In the genomic region with DNA sequence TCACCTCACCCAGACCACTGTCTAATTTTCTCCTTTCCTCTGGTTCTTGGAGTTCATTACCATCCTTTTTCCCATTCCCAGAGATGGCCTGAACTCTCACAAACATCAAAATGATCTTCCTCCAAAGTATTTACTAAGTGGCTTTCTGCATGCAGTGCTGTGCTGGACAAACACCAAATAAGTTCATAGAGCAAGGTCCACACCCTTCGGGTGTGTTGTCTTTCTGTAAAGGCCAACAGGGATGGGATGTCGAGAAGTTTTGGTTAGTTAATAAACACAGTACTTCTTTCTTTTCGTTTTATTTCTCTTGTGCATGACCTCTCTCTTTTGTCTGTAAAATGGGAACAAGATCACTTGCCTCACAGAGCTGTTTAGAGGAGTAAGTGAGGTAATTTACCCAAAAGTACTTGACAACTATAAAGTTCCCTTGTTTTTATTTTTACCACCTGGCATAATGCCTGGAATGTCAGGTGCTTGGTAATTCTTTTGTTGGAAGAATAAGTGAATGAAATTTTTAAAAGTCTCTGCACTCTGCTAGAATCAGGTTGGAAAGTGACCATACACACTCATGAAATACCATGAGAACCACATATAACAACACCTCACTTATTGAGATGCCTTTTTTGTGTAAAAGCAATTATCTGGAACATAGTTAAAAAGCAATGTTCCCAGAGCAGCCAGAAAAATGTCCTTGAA, we compare ENCODE assay signal across 17 cellular contexts. TPM values are rescaled to one million over a fixed set of nuclear protein-coding genes. Genes with fewer than 3 reads are reported as not detected.
DNase-seq lines count a peak whose midpoint lies in the region; ATAC-seq and TF ChIP-seq lines count a peak whose summit lies in the region.
"Had no signal": no experiment of that assay in that cellular context is flagged by ENCODE, and none has a peak within 500 bp of the region (broad histone marks: within the 10 kb centered on the region; RNA-seq: fewer than 3 reads in every experiment).

No MANE protein-coding gene starts in this region.

- no peak for DNase-seq in activated naive CD8-positive, alpha-beta T cell treated with anti-CD3 and anti-CD28 coated beads for 36 hours
- DNase-seq in right lobe of liver, result no peak
- DNase-seq in type B pancreatic cell (ENCODE audit: extremely low spot score, unreplicated experiment), result no peak
- DNase-seq in SW 1271 (lab: John Stamatoyannopoulos, UW), result no peak
- DNase-seq: activated CD8-positive, alpha-beta memory T cell treated with anti-CD3 and anti-CD28 coated beads for 24 hours; erythroblast; hypothalamus; NCI-H1436 treated with DMSO at 0.1 percent for 48 hours; occipital lobe; T1000; upper lobe of left lung had no signal

- H3K4me3 Mint-ChIP-seq in activated naive CD8-positive, alpha-beta T cell, result no peak overlapping the region
- no peak overlapping the region for H3K4me3 Mint-ChIP-seq in activated naive CD8-positive, alpha-beta T cell treated with anti-CD3 and anti-CD28 coated beads for 36 hours
- no peak overlapping the region for H3K4me3 Mint-ChIP-seq in activated T-helper 17 cell treated with anti-CD3 and anti-CD28 coated beads, Interleukin-2, amount 50 U/mL, for 72 hours
- no peak overlapping the region for H3K4me3 Mint-ChIP-seq in type B pancreatic cell

- intact Hi-C loops in right lobe of liver (cut with DNase I), result no loop called here

- no peak for TF ChIP-seq POLR2A in right lobe of liver (IDR thresholded peaks at IDR 0.05)

- no peaks in the 10 kb centered on the region for H3K27me3 ChIP-seq in right lobe of liver
- H3K27me3 ChIP-seq: upper lobe of left lung had no signal

- H3K4me1 ChIP-seq in right lobe of liver, result peaks cover 0 to 19% (median 6%) of the 10 kb centered on the region in 4 donors

- TF ChIP-seq CTCF in right lobe of liver (IDR thresholded peaks at IDR 0.05) (no peak), type B pancreatic cell (conservative IDR thresholded peaks at IDR 0.05) (no peak)

- H3K9me3 ChIP-seq in right lobe of liver, result no peaks in the 10 kb centered on the region
- H3K9me3 ChIP-seq: upper lobe of left lung had no signal

- H3K36me3 Mint-ChIP-seq in activated naive CD8-positive, alpha-beta T cell, result peaks cover 12% of the 10 kb centered on the region
- H3K36me3 Mint-ChIP-seq in activated naive CD8-positive, alpha-beta T cell treated with anti-CD3 and anti-CD28 coated beads for 36 hours, result peaks cover 36% of the 10 kb centered on the region
- no peaks in the 10 kb centered on the region for H3K36me3 Mint-ChIP-seq in activated T-helper 17 cell treated with anti-CD3 and anti-CD28 coated beads, Interleukin-2, amount 50 U/mL, for 72 hours (ENCODE audit: low read depth)
- H3K36me3 Mint-ChIP-seq in type B pancreatic cell, result no peaks in the 10 kb centered on the region
- H3K36me3 Mint-ChIP-seq: IgD-negative memory B cell had no signal

- no peaks in the 10 kb centered on the region for H3K36me3 ChIP-seq in right lobe of liver
- H3K36me3 ChIP-seq: upper lobe of left lung had no signal

- H3K4me3 ChIP-seq in right lobe of liver, result no peak overlapping the region
- H3K4me3 ChIP-seq: upper lobe of left lung had no signal

- ATAC-seq in activated T-helper 17 cell treated with anti-CD3 and anti-CD28 coated beads, Interleukin-2, amount 50 U/mL, for 72 hours (replicated peaks), result no peak
- ATAC-seq in right lobe of liver (peak; percentile 84 to 90 (median 88)), GM21381 (IDR thresholded peaks at IDR 0.05; ENCODE audit: unreplicated experiment) (no peak), HG03342 (IDR thresholded peaks at IDR 0.05; ENCODE audit: unreplicated experiment) (no peak)

- WGBS in right lobe of liver (ENCODE audit: insufficient coverage, low coverage, low lambda C conversion rate, missing lambda C conversion rate), result 22% methylated on average over 3 of the region's 3 CpGs

- peak overlapping the region in 2 of 3 donors; percentile 18 to 65 for H3K27ac ChIP-seq in right lobe of liver
- H3K27ac ChIP-seq: upper lobe of left lung had no signal

- no peaks in the 10 kb centered on the region for H3K9me3 Mint-ChIP-seq in activated naive CD8-positive, alpha-beta T cell (ENCODE audit: low read depth)
- H3K9me3 Mint-ChIP-seq in activated naive CD8-positive, alpha-beta T cell treated with anti-CD3 and anti-CD28 coated beads for 36 hours, result peaks cover 4% of the 10 kb centered on the region
- H3K9me3 Mint-ChIP-seq in activated T-helper 17 cell treated with anti-CD3 and anti-CD28 coated beads, Interleukin-2, amount 50 U/mL, for 72 hours, result no peaks in the 10 kb centered on the region
- peaks cover 5% of the 10 kb centered on the region for H3K9me3 Mint-ChIP-seq in type B pancreatic cell
- H3K9me3 Mint-ChIP-seq: IgD-negative memory B cell had no signal

- peaks cover 93% of the 10 kb centered on the region for H3K4me1 Mint-ChIP-seq in activated naive CD8-positive, alpha-beta T cell (ENCODE audit: low read depth)
- H3K4me1 Mint-ChIP-seq in activated naive CD8-positive, alpha-beta T cell treated with anti-CD3 and anti-CD28 coated beads for 36 hours, result peaks cover 89% of the 10 kb centered on the region
- peaks cover 58% of the 10 kb centered on the region for H3K4me1 Mint-ChIP-seq in activated T-helper 17 cell treated with anti-CD3 and anti-CD28 coated beads, Interleukin-2, amount 50 U/mL, for 72 hours
- H3K4me1 Mint-ChIP-seq in type B pancreatic cell (ENCODE audit: unreplicated experiment), result peaks cover 23% of the 10 kb centered on the region

- peak overlapping the region; percentile 97 for H3K27ac Mint-ChIP-seq in activated naive CD8-positive, alpha-beta T cell
- H3K27ac Mint-ChIP-seq in activated naive CD8-positive, alpha-beta T cell treated with anti-CD3 and anti-CD28 coated beads for 36 hours, result no peak overlapping the region
- H3K27ac Mint-ChIP-seq in activated T-helper 17 cell treated with anti-CD3 and anti-CD28 coated beads, Interleukin-2, amount 50 U/mL, for 72 hours, result peak overlapping the region; percentile 77
- H3K27ac Mint-ChIP-seq in type B pancreatic cell, result peak overlapping the region; percentile 97

- H3K27me3 Mint-ChIP-seq in activated naive CD8-positive, alpha-beta T cell, result no peaks in the 10 kb centered on the region
- H3K27me3 Mint-ChIP-seq in activated naive CD8-positive, alpha-beta T cell treated with anti-CD3 and anti-CD28 coated beads for 36 hours, result no peaks in the 10 kb centered on the region
- no peaks in the 10 kb centered on the region for H3K27me3 Mint-ChIP-seq in activated T-helper 17 cell treated with anti-CD3 and anti-CD28 coated beads, Interleukin-2, amount 50 U/mL, for 72 hours
- H3K27me3 Mint-ChIP-seq in type B pancreatic cell, result peaks cover 4% of the 10 kb centered on the region
- H3K27me3 Mint-ChIP-seq: IgD-negative memory B cell had no signal

RNA-seq across cellular contexts. Expression of gene CCN6, which starts 22.8 kb away (rescaled TPM):
- under 1 TPM; 0.19 to 0.30 TPM for total RNA-seq in activated naive CD8-positive, alpha-beta T cell treated with anti-CD3 and anti-CD28 coated beads for 36 hours
- under 1 TPM in 1 of 2 donors, not detected in 1; 0.66 TPM for total RNA-seq in activated T-helper 17 cell treated with anti-CD3 and anti-CD28 coated beads, Interleukin-2, amount 50 U/mL, for 72 hours
- not detected for total RNA-seq in right lobe of liver
- total RNA-seq in type B pancreatic cell (ENCODE audit: low replicate concordance), result not detected in 2 replicates
- total RNA-seq: lung microvascular endothelial cell, occipital lobe, upper lobe of left lung had no signal

RNA-seq across cellular contexts. Expression of gene TUBE1, which starts 56.2 kb away (rescaled TPM):
- 10 to 100 TPM; 30.3 to 31.1 TPM for total RNA-seq in activated naive CD8-positive, alpha-beta T cell treated with anti-CD3 and anti-CD28 coated beads for 36 hours
- total RNA-seq in activated T-helper 17 cell treated with anti-CD3 and anti-CD28 coated beads, Interleukin-2, amount 50 U/mL, for 72 hours, result 10 to 100 TPM; 17.1 to 24.0 TPM
- total RNA-seq in right lobe of liver (10 to 100 TPM; 16.2 to 38.0 (median 27.7) TPM), type B pancreatic cell (ENCODE audit: low replicate concordance) (19.0 and 28.7 TPM in 2 replicates)

RNA-seq across cellular contexts. Expression of gene FAM229B, which starts 56.3 kb away (rescaled TPM):
- 1 to 10 TPM; 7.9 to 8.7 TPM for total RNA-seq in activated naive CD8-positive, alpha-beta T cell treated with anti-CD3 and anti-CD28 coated beads for 36 hours
- 1 to 10 TPM; 2.6 TPM for total RNA-seq in activated T-helper 17 cell treated with anti-CD3 and anti-CD28 coated beads, Interleukin-2, amount 50 U/mL, for 72 hours
- total RNA-seq in right lobe of liver, result 10 to 100 TPM in 2 of 6 experiments, 1 to 10 TPM in 4; 6.3 to 13.9 (median 9.1) TPM
- total RNA-seq in type B pancreatic cell (ENCODE audit: low replicate concordance), result 8.4 and 29.8 TPM in 2 replicates

Comparison
In these comparisons a context has a peak if more than half of its experiments do, and no peak if none do; other contexts are left out.
1. ATAC-seq: peak in right lobe of liver (4 of 4); none in activated T-helper 17 cell treated with anti-CD3 and anti-CD28 coated beads, Interleukin-2, amount 50 U/mL, for 72 hours (single experiment), GM21381 (single experiment) and HG03342 (single experiment).